Comparison of ENCODE assay signal across 8 cellular contexts in the genomic region with DNA sequence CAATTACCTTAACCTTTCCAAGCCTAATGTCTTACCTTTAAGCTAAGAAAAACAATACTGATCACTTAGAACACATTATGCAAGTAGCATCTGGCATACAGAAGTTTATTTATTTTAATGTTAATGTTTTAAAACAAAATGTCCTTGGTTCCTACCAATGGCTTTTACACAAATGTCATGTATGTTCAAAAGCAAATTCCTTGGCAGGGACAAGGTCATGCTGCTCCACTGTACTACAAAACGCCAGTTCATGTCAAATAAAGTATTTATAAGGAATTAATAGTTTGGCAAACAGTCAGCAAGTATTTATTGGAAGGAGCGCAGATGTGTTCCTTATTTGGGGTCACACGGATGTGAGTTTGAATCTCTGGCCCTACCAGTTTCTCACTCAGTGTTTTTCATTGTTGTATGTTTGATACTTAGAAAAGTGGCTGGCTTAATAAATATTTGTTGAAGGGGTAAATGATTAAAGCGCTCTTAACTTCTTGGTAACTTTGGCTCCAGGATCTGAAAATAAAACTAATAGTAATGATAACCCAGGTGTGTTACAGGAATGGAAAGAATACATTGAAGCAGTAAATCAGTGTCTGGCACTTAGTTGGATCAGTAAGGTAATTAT. TPM values are rescaled to one million over a fixed set of nuclear protein-coding genes. Genes with fewer than 3 reads are reported as not detected.
"Had no signal": no experiment of that assay in that cellular context is flagged by ENCODE, and none has a peak within 500 bp of the region (broad histone marks: within the 10 kb centered on the region; RNA-seq: fewer than 3 reads in every experiment).

No MANE protein-coding gene starts in this region.

- DNase-seq: H9, HCEC 1CT, KBM-7 had no signal

- H3K4me3 Mint-ChIP-seq: GM23338, H9, IgD-negative memory B cell had no signal

- H3K4me1 Mint-ChIP-seq: IgD-negative memory B cell had no signal

- H3K4me3 ChIP-seq: GM23338 had no signal

- H3K27ac Mint-ChIP-seq: GM23338, IgD-negative memory B cell had no signal

- H3K27me3 Mint-ChIP-seq: IgD-negative memory B cell had no signal

- H3K9me3 Mint-ChIP-seq: GM23338, H9, IgD-negative memory B cell had no signal

- ATAC-seq: GM23338, HepG2 had no signal

RNA-seq across cellular contexts. Expression of a gene that starts 18.6 kb away (rescaled TPM):
- total RNA-seq: GM23338, H1, H9, HepG2, HT1080 had no signal
- polyA plus RNA-seq: H1, HepG2 had no signal
